Comparison of ENCODE assay signal across 1 cellular context in genomic region chr13:99033814-99034213, GRCh38.
TF ChIP-seq lines count a peak whose summit lies in the region.

No MANE protein-coding gene starts in this region.

TF ChIP-seq in WTC11, 78 proteins besides CTCF, POLR2A, EP300 and RAD21 (continued from another document):
- TF ChIP-seq, protein P1, sequence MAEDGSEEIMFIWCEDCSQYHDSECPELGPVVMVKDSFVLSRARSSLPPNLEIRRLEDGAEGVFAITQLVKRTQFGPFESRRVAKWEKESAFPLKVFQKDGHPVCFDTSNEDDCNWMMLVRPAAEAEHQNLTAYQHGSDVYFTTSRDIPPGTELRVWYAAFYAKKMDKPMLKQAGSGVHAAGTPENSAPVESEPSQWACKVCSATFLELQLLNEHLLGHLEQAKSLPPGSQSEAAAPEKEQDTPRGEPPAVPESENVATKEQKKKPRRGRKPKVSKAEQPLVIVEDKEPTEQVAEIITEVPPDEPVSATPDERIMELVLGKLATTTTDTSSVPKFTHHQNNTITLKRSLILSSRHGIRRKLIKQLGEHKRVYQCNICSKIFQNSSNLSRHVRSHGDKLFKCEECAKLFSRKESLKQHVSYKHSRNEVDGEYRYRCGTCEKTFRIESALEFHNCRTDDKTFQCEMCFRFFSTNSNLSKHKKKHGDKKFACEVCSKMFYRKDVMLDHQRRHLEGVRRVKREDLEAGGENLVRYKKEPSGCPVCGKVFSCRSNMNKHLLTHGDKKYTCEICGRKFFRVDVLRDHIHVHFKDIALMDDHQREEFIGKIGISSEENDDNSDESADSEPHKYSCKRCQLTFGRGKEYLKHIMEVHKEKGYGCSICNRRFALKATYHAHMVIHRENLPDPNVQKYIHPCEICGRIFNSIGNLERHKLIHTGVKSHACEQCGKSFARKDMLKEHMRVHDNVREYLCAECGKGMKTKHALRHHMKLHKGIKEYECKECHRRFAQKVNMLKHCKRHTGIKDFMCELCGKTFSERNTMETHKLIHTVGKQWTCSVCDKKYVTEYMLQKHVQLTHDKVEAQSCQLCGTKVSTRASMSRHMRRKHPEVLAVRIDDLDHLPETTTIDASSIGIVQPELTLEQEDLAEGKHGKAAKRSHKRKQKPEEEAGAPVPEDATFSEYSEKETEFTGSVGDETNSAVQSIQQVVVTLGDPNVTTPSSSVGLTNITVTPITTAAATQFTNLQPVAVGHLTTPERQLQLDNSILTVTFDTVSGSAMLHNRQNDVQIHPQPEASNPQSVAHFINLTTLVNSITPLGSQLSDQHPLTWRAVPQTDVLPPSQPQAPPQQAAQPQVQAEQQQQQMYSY (CRISPR knock-in tag; IDR thresholded peaks at IDR 0.05), result no peak
- no peak for TF ChIP-seq NFATC4 (CRISPR knock-in tag; IDR thresholded peaks at IDR 0.05)
- no peak for TF ChIP-seq ZNF232 (CRISPR knock-in tag; IDR thresholded peaks at IDR 0.05)
- TF ChIP-seq ZNF138 (CRISPR knock-in tag; conservative IDR thresholded peaks at IDR 0.05), result no peak
- TF ChIP-seq JAZF1 (CRISPR knock-in tag; IDR thresholded peaks at IDR 0.05), result no peak
- TF ChIP-seq NFYB (CRISPR knock-in tag; conservative IDR thresholded peaks at IDR 0.05; ENCODE audit: low read depth), result no peak
